2 cellular contexts compared by ENCODE assay signal in the genomic region with DNA sequence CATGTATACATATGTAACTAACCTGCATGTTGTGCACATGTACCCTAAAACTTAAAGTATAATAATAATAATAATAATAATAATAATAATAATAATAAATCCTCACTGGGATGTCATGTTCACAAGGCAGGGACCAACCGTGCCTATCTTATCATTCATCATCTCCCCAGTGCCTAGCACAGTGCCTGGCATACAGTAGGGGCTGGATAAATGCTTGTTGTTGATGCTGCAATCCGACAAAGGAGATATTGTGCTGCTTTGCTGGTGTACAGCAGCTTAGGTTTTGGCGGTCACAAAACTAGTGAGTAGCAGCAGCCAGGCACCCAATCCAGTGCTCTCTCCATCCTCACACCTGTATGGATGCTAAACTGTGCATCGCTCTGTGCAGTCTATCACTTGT.
A peak's percentile ranks its signal among the peaks of the same experiment; 100 is the strongest.
TF ChIP-seq lines count a peak whose summit lies in the region.

No MANE protein-coding gene starts in this region.

TF ChIP-seq in HepG2, 621 proteins besides CTCF, POLR2A, EP300 and RAD21:
- TF ChIP-seq BHLHE40 (IDR thresholded peaks at IDR 0.05; ENCODE audit: low read length) (no peak), ZKSCAN8 (CRISPR knock-in tag; IDR thresholded peaks at IDR 0.05; ENCODE audit: borderline replicate concordance) (peak; percentile 81; the same call in 1 of the 2 replicates), MEIS1 (CRISPR knock-in tag; IDR thresholded peaks at IDR 0.05; ENCODE audit: borderline replicate concordance) (0 out of 2 replicates have a peak, but pooled peaks have one; percentile 32), LBX2 (CRISPR knock-in tag; IDR thresholded peaks at IDR 0.05; ENCODE audit: borderline replicate concordance) (no peak)

TF ChIP-seq in K562, 482 proteins besides CTCF, POLR2A, EP300 and RAD21:
- TF ChIP-seq ZKSCAN8 (CRISPR knock-in tag; IDR thresholded peaks at IDR 0.05): peak; percentile 64; the same call in 1 of the 2 replicates
- TF ChIP-seq ZNF584 (CRISPR knock-in tag; IDR thresholded peaks at IDR 0.05; ENCODE audit: low read depth): no peak
